In genomic region chr17:2157081-2157480, GRCh38 we compare ENCODE assay signal across 11 cellular contexts.
DNase-seq lines count a peak whose midpoint lies in the region; ATAC-seq and TF ChIP-seq lines count a peak whose summit lies in the region.
"Had no signal": no experiment of that assay in that cellular context is flagged by ENCODE, and none has a peak within 500 bp of the region (broad histone marks: within the 10 kb centered on the region; RNA-seq: fewer than 3 reads in every experiment).

No MANE protein-coding gene starts in this region.

- WGBS in upper lobe of left lung, 2 donors = 35 to 60% methylated on average over 4 of the region's 4 CpGs

- no peaks in the 10 kb centered on the region for H3K9me3 Mint-ChIP-seq in activated naive CD4-positive, alpha-beta T cell treated with anti-CD3 and anti-CD28 coated beads, Interleukin-2, amount 10 ng/mL, durations not matched to agents 7 days and 5 days
- no peaks in the 10 kb centered on the region for H3K9me3 Mint-ChIP-seq in activated naive CD4-positive, alpha-beta T cell treated with anti-CD3 and anti-CD28 coated beads for 36 hours

- ATAC-seq in left lobe of liver = peak; percentile 14
- peak; percentile 37 to 88 for ATAC-seq in upper lobe of left lung (ENCODE audit: low FRiP score in 2 of 2)
- ATAC-seq in HG03571 (IDR thresholded peaks at IDR 0.05; ENCODE audit: unreplicated experiment) = no peak

- no peaks in the 10 kb centered on the region for H3K27me3 Mint-ChIP-seq in activated naive CD4-positive, alpha-beta T cell treated with anti-CD3 and anti-CD28 coated beads, Interleukin-2, amount 10 ng/mL, durations not matched to agents 7 days and 5 days
- H3K27me3 Mint-ChIP-seq in activated naive CD4-positive, alpha-beta T cell treated with anti-CD3 and anti-CD28 coated beads for 36 hours (ENCODE audit: low read depth) = no peaks in the 10 kb centered on the region

- no peaks in the 10 kb centered on the region for H3K27me3 ChIP-seq in upper lobe of left lung
- H3K27me3 ChIP-seq: breast epithelium had no signal

- intact Hi-C loops in activated naive CD4-positive, alpha-beta T cell treated with anti-CD3 and anti-CD28 coated beads for 36 hours (cut with micrococcal nuclease) = no loop called here
- intact Hi-C loops in head of caudate nucleus (cut with DNase I) = no loop called here

- H3K4me1 Mint-ChIP-seq in activated naive CD4-positive, alpha-beta T cell treated with anti-CD3 and anti-CD28 coated beads, Interleukin-2, amount 10 ng/mL, durations not matched to agents 7 days and 5 days = peaks cover 12% of the 10 kb centered on the region
- peaks cover 14% of the 10 kb centered on the region for H3K4me1 Mint-ChIP-seq in activated naive CD4-positive, alpha-beta T cell treated with anti-CD3 and anti-CD28 coated beads for 36 hours (ENCODE audit: low read depth)

- no peak for TF ChIP-seq POLR2A in upper lobe of left lung (IDR thresholded peaks at IDR 0.05)

- DNase-seq in activated naive CD4-positive, alpha-beta T cell treated with anti-CD3 and anti-CD28 coated beads, Interleukin-2, amount 10 ng/mL, durations not matched to agents 7 days and 5 days = no peak
- no peak for DNase-seq in activated naive CD4-positive, alpha-beta T cell treated with anti-CD3 and anti-CD28 coated beads for 36 hours
- DNase-seq in amniotic epithelial cell (ENCODE audit: low read depth) = peak; percentile 83
- no peak for DNase-seq in left lobe of liver (ENCODE audit: low spot score)
- no peak for DNase-seq in upper lobe of left lung
- no peak for DNase-seq in activated CD8-positive, alpha-beta memory T cell treated with anti-CD3 and anti-CD28 coated beads, Interleukin-2, amount 50 U/mL, for 48 hours
- no peak for DNase-seq in head of caudate nucleus
- DNase-seq: ACHN, NCI-H446 treated with DMSO at 0.1 percent for 48 hours had no signal

- peaks cover 24 to 30% (median 26%) of the 10 kb centered on the region in 4 donors for H3K4me1 ChIP-seq in upper lobe of left lung
- H3K4me1 ChIP-seq: breast epithelium had no signal

- no peak for TF ChIP-seq EP300 in upper lobe of left lung (IDR thresholded peaks at IDR 0.05)

- no peak overlapping the region for H3K4me3 ChIP-seq in upper lobe of left lung
- H3K4me3 ChIP-seq: breast epithelium had no signal

- peaks cover 0 to 6% (median 2%) of the 10 kb centered on the region in 4 donors for H3K36me3 ChIP-seq in upper lobe of left lung
- H3K36me3 ChIP-seq: breast epithelium had no signal

- no peak overlapping the region for H3K4me3 Mint-ChIP-seq in activated naive CD4-positive, alpha-beta T cell treated with anti-CD3 and anti-CD28 coated beads, Interleukin-2, amount 10 ng/mL, durations not matched to agents 7 days and 5 days
- H3K4me3 Mint-ChIP-seq in activated naive CD4-positive, alpha-beta T cell treated with anti-CD3 and anti-CD28 coated beads for 36 hours = no peak overlapping the region

- TF ChIP-seq CTCF in upper lobe of left lung (IDR thresholded peaks at IDR 0.05) = no peak

- CTCF ChIA-PET in activated naive CD4-positive, alpha-beta T cell treated with anti-CD3 and anti-CD28 coated beads, Interleukin-2, amount 10 ng/mL, durations not matched to agents 7 days and 5 days (lab: Charles Lee) = interaction anchor here (0.9 to 1.0 kb wide), 2 partner anchors 52 to 88 kb away, joined by 3 to 4 read pairs; no protein-coding TSS in a partner anchor
- CTCF ChIA-PET in activated naive CD4-positive, alpha-beta T cell treated with anti-CD3 and anti-CD28 coated beads for 36 hours (lab: Charles Lee) = no interaction called here

- peaks cover 57% of the 10 kb centered on the region for H3K36me3 Mint-ChIP-seq in activated naive CD4-positive, alpha-beta T cell treated with anti-CD3 and anti-CD28 coated beads, Interleukin-2, amount 10 ng/mL, durations not matched to agents 7 days and 5 days
- peaks cover 13% of the 10 kb centered on the region for H3K36me3 Mint-ChIP-seq in activated naive CD4-positive, alpha-beta T cell treated with anti-CD3 and anti-CD28 coated beads for 36 hours (ENCODE audit: low read depth)

- H3K27ac Mint-ChIP-seq in activated naive CD4-positive, alpha-beta T cell treated with anti-CD3 and anti-CD28 coated beads, Interleukin-2, amount 10 ng/mL, durations not matched to agents 7 days and 5 days = peak overlapping the region; percentile 19
- no peak overlapping the region for H3K27ac Mint-ChIP-seq in activated naive CD4-positive, alpha-beta T cell treated with anti-CD3 and anti-CD28 coated beads for 36 hours

- H3K9me3 ChIP-seq in upper lobe of left lung = no peaks in the 10 kb centered on the region
- H3K9me3 ChIP-seq: breast epithelium had no signal

- H3K27ac ChIP-seq in upper lobe of left lung = peak overlapping the region in 3 of 4 donors; percentile 19 to 64 (median 45)
